In the genomic region with DNA sequence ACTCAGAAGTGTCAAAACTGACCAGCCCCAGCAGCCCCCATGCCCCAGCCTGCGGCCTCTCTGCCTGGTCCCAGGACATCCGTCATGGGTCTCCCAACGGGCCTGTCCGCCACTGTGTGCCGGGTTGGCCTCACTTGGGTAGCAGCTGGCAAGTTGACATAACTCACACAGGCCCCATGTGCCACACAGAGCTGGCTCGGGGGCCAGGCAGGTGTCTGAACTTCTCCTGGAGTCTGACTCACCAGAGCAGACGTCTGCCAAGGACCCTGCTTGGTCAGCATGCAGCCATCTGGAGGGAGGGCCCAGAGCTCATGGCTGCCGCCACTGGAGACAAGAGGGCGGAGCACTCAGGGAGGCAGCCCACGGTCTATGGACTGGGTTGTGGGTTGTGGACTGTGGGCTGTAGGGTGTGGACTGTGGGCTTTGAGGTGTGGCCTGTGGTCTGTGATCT, we compare ENCODE assay signal across 9 cellular contexts.
DNase-seq lines count a peak whose midpoint lies in the region; ATAC-seq and TF ChIP-seq lines count a peak whose summit lies in the region.
"Had no signal": no experiment of that assay in that cellular context is flagged by ENCODE, and none has a peak within 500 bp of the region (broad histone marks: within the 10 kb centered on the region; RNA-seq: fewer than 3 reads in every experiment).

No MANE protein-coding gene starts in this region.

- H3K79me2 ChIP-seq in parathyroid adenoma = no peaks in the 10 kb centered on the region

- H2AFZ ChIP-seq in parathyroid adenoma = no peak overlapping the region

- H3K4me1 ChIP-seq in endocrine pancreas (ENCODE audit: control insufficient read depth, insufficient read depth, low read length) (no peaks in the 10 kb centered on the region), parathyroid adenoma (no peaks in the 10 kb centered on the region)

- no peak overlapping the region for H3K4me2 ChIP-seq in parathyroid adenoma (ENCODE audit: low read length)

- no peak overlapping the region for H3K27ac ChIP-seq in parathyroid adenoma

- H3K27me3 ChIP-seq in endocrine pancreas (ENCODE audit: control insufficient read depth, insufficient read depth, low read length) (peaks cover 5% of the 10 kb centered on the region), parathyroid adenoma (ENCODE audit: control insufficient read depth, insufficient read depth, low read length) (no peaks in the 10 kb centered on the region)

- no peak for TF ChIP-seq CTCF in parathyroid adenoma (IDR thresholded peaks at IDR 0.05)

- H3K36me3 ChIP-seq in endocrine pancreas (ENCODE audit: control insufficient read depth, insufficient read depth, low read length) = no peaks in the 10 kb centered on the region
- no peaks in the 10 kb centered on the region for H3K36me3 ChIP-seq in parathyroid adenoma (ENCODE audit: control insufficient read depth, insufficient read depth, low read length)

- DNase-seq in NCI-H2171 treated with DMSO at 0.1 percent for 48 hours (lab: John Stamatoyannopoulos, UW) = peak; percentile 25
- DNase-seq in NCI-H2171 (lab: John Stamatoyannopoulos, UW) = no peak
- peak; percentile 14 for DNase-seq in NCI-H226
- DNase-seq in NCI-H1092 (lab: John Stamatoyannopoulos, UW) = no peak
- DNase-seq: hippocampal formation had no signal

- no peak overlapping the region for H3K4me3 ChIP-seq in endocrine pancreas (ENCODE audit: control insufficient read depth, insufficient read depth, low read length)
- peak overlapping the region; percentile 29 for H3K4me3 ChIP-seq in parathyroid adenoma (ENCODE audit: low read depth, low read length)

- H3K9ac ChIP-seq in endocrine pancreas (ENCODE audit: control insufficient read depth, insufficient read depth, low read length) = peak overlapping the region; percentile 17
- no peak overlapping the region for H3K9ac ChIP-seq in parathyroid adenoma

- no peak for ATAC-seq in HG03354 (IDR thresholded peaks at IDR 0.05; ENCODE audit: poor library complexity, severe bottlenecking, unreplicated experiment)
- no peak for ATAC-seq in GM19463 (IDR thresholded peaks at IDR 0.05; ENCODE audit: unreplicated experiment)

- no peaks in the 10 kb centered on the region for H3K9me3 ChIP-seq in endocrine pancreas (ENCODE audit: control insufficient read depth, low read length)
- H3K9me3 ChIP-seq in parathyroid adenoma (ENCODE audit: control insufficient read depth, low read length) = no peaks in the 10 kb centered on the region

Comparison
In these comparisons a context has a peak if more than half of its experiments do, and no peak if none do; other contexts are left out.
1. DNase-seq: peak in NCI-H2171 treated with DMSO at 0.1 percent for 48 hours (single experiment) and NCI-H226 (single experiment); none in NCI-H2171 (single experiment) and NCI-H1092 (single experiment).